In genomic region chr6:166672146-166672545, GRCh38 we compare ENCODE assay signal across 16 cellular contexts. TPM values are rescaled to one million over a fixed set of nuclear protein-coding genes. Genes with fewer than 3 reads are reported as not detected.
A peak's percentile ranks its signal among the peaks of the same experiment; 100 is the strongest.
DNase-seq lines count a peak whose midpoint lies in the region; TF ChIP-seq lines count a peak whose summit lies in the region.
"Had no signal": no experiment of that assay in that cellular context is flagged by ENCODE, and none has a peak within 500 bp of the region (broad histone marks: within the 10 kb centered on the region; RNA-seq: fewer than 3 reads in every experiment).

No MANE protein-coding gene starts in this region.

- peaks cover 5% of the 10 kb centered on the region for H3K9me3 ChIP-seq in A673 (ENCODE audit: low read depth, low read length, poor library complexity, severe bottlenecking)
- peaks cover 6 to 17% (median 10%) of the 10 kb centered on the region in 11 experiments; a peak in 15 of 22 replicates for H3K9me3 ChIP-seq in BLaER1 treated with 17β-estradiol and CSF1 and Interleukin-3, amounts not matched to agents 10 nM and 100 nM (replicated peaks in 1 of 11)
- H3K9me3 ChIP-seq in Caco-2, result no peaks in the 10 kb centered on the region
- no peaks in the 10 kb centered on the region for H3K9me3 ChIP-seq in ascending aorta

- CTCF ChIA-PET in A673 (lab: Charles Lee), result no interaction called here
- CTCF ChIA-PET in Caco-2 (lab: Charles Lee), result no interaction called here

- H4K20me1 ChIP-seq in BLaER1 treated with 17β-estradiol and CSF1 and Interleukin-3, amounts not matched to agents 10 nM and 100 nM, result peaks cover 0 to 6% (median 0%) of the 10 kb centered on the region in 11 experiments; a peak in 1 of 22 replicates
- H4K20me1 ChIP-seq in KMS-11 (ENCODE audit: insufficient read depth), result no peaks in the 10 kb centered on the region

- H3K4me1 ChIP-seq in A673 (ENCODE audit: insufficient read depth, low read length, poor library complexity, severe bottlenecking) (peaks cover 35% of the 10 kb centered on the region), KMS-11 (ENCODE audit: low read depth, poor library complexity, severe bottlenecking) (peaks cover 17% of the 10 kb centered on the region), Caco-2 (peaks cover 13% of the 10 kb centered on the region), ascending aorta (peaks cover 3 to 9% of the 10 kb centered on the region in 2 donors)
- H3K4me1 ChIP-seq in BLaER1 treated with 17β-estradiol and CSF1 and Interleukin-3, amounts not matched to agents 10 nM and 100 nM, result peaks cover 29 to 43% (median 38%) of the 10 kb centered on the region in 10 experiments

- peak overlapping the region; percentile 24; the same call in 1 of the 2 replicates for H2AFZ ChIP-seq in KMS-11 (ENCODE audit: low read depth)

- BruUV-seq in A673 (replicated peaks; lab: Mats Ljungman, UMichigan) (no TSS peak), Caco-2 (replicated peaks; lab: Mats Ljungman, UMichigan) (no TSS peak)

- no peaks in the 10 kb centered on the region for H3K79me2 ChIP-seq in KMS-11 (ENCODE audit: insufficient read depth, low read depth)

- no peaks in the 10 kb centered on the region for H3K36me3 Mint-ChIP-seq in Caco-2 (ENCODE audit: insufficient read depth, unreplicated experiment)
- H3K36me3 Mint-ChIP-seq: CD14-positive monocyte had no signal

- H3K4me3 Mint-ChIP-seq in Caco-2 (ENCODE audit: unreplicated experiment), result no peak overlapping the region

- H3K27me3 ChIP-seq in A673 (replicated peaks; ENCODE audit: insufficient read depth, low read depth, low read length, poor library complexity) (no peaks in the 10 kb centered on the region), KMS-11 (ENCODE audit: insufficient read depth, low read depth) (no peaks in the 10 kb centered on the region), Caco-2 (replicated peaks; ENCODE audit: control insufficient read depth, insufficient read depth, low read length) (no peaks in the 10 kb centered on the region; the same call in 1 of the 2 replicates), ascending aorta (no peaks in the 10 kb centered on the region)
- H3K27me3 ChIP-seq in BLaER1 treated with 17β-estradiol and CSF1 and Interleukin-3, amounts not matched to agents 10 nM and 100 nM, result peaks cover 0 to 21% (median 0%) of the 10 kb centered on the region in 11 experiments; a peak in 7 of 22 replicates
- H3K27me3 ChIP-seq: BE2C had no signal

- POLR2A ChIA-PET in A673 (lab: Charles Lee; ENCODE audit: low non-redundant PET), result no interaction called here
- POLR2A ChIA-PET in Caco-2 (lab: Charles Lee), result no interaction called here

- intact Hi-C loops in A673 (cut with micrococcal nuclease; ENCODE audit: unreplicated experiment) (loop anchor here (5.0 kb wide), 1 partner anchor 45 kb away; the partner anchor contains the start of gene RPS6KA2), Caco-2 (cut with micrococcal nuclease; ENCODE audit: unreplicated experiment) (no loop called here), ascending aorta (cut with DNase I) (no loop called here)

- peaks cover 4% of the 10 kb centered on the region for H3K27me3 Mint-ChIP-seq in Caco-2 (ENCODE audit: insufficient read depth, unreplicated experiment)

- peak overlapping the region in 10 of 11 experiments; percentile 24 to 93 (median 85); a peak in 18 of 22 replicates for H3K4me2 ChIP-seq in BLaER1 treated with 17β-estradiol and CSF1 and Interleukin-3, amounts not matched to agents 10 nM and 100 nM
- H3K4me2 ChIP-seq in KMS-11, result no peak overlapping the region; the same call in 1 of the 2 replicates

- peak; percentile 70 for DNase-seq in A673 (ENCODE audit: low spot score)
- peak; percentile 8 for DNase-seq in SW480 (ENCODE audit: low spot score)
- DNase-seq in NCI-H2196 (lab: John Stamatoyannopoulos, UW; ENCODE audit: unreplicated experiment), result no peak
- no peak for DNase-seq in Caco-2
- DNase-seq in ascending aorta (ENCODE audit: low spot score in 2 of 2), result no peak
- DNase-seq: ACHN; BE2C; Calu3; CD4-positive, alpha-beta memory T cell; DMS79 treated with DMSO at 0.1 percent for 48 hours; EL; HCEC 1CT; KG1 had no signal

- H3K27ac Mint-ChIP-seq in Caco-2 (ENCODE audit: unreplicated experiment), result no peak overlapping the region

- no peaks in the 10 kb centered on the region for H3K36me3 ChIP-seq in A673 (ENCODE audit: insufficient read depth, low read length, poor library complexity, severe bottlenecking)
- H3K36me3 ChIP-seq in BLaER1 treated with 17β-estradiol and CSF1 and Interleukin-3, amounts not matched to agents 10 nM and 100 nM, result no peaks in the 10 kb centered on the region
- no peaks in the 10 kb centered on the region for H3K36me3 ChIP-seq in KMS-11 (ENCODE audit: insufficient read depth)
- H3K36me3 ChIP-seq in Caco-2 (ENCODE audit: control insufficient read depth, insufficient read depth, low read length), result no peaks in the 10 kb centered on the region
- H3K36me3 ChIP-seq in ascending aorta, result no peaks in the 10 kb centered on the region
- H3K36me3 ChIP-seq: BE2C had no signal

- no peak overlapping the region for H3K9ac ChIP-seq in BLaER1 treated with 17β-estradiol and CSF1 and Interleukin-3, amounts not matched to agents 10 nM and 100 nM
- no peak overlapping the region for H3K9ac ChIP-seq in KMS-11

- H3K4me3 ChIP-seq in A673 (ENCODE audit: low read depth, low read length, poor library complexity, severe bottlenecking) (no peak overlapping the region), KMS-11 (IDR thresholded peaks at IDR 0.05; ENCODE audit: insufficient read depth, low read depth, low read length) (no peak overlapping the region), Caco-2 (ENCODE audit: low read depth, low read length) (no peak overlapping the region), ascending aorta (no peak overlapping the region)
- H3K4me3 ChIP-seq in BLaER1 treated with 17β-estradiol and CSF1 and Interleukin-3, amounts not matched to agents 10 nM and 100 nM, result no peak overlapping the region

- H3K27ac ChIP-seq in A673 (ENCODE audit: low read depth, low read length, poor library complexity, severe bottlenecking) (peak overlapping the region; percentile 32), KMS-11 (peak overlapping the region; percentile 41; the same call in 1 of the 2 replicates), ascending aorta (no peak overlapping the region)
- no peak overlapping the region for H3K27ac ChIP-seq in BLaER1 treated with 17β-estradiol and CSF1 and Interleukin-3, amounts not matched to agents 10 nM and 100 nM

- H3K4me1 Mint-ChIP-seq in Caco-2 (ENCODE audit: low read depth, unreplicated experiment), result peaks cover 24% of the 10 kb centered on the region
- H3K4me1 Mint-ChIP-seq: CD14-positive monocyte had no signal

- H3K9me3 Mint-ChIP-seq in Caco-2 (ENCODE audit: unreplicated experiment), result no peaks in the 10 kb centered on the region
- H3K9me3 Mint-ChIP-seq: CD4-positive, alpha-beta memory T cell had no signal

- no peak for TF ChIP-seq CTCF in A673 (conservative IDR thresholded peaks at IDR 0.05; ENCODE audit: low read depth, low read length)
- no peak for TF ChIP-seq CTCF in KMS-11 (conservative IDR thresholded peaks at IDR 0.05; ENCODE audit: low read depth, low read length)
- TF ChIP-seq CTCF in Caco-2 (IDR thresholded peaks at IDR 0.05; ENCODE audit: insufficient read depth in 1 of 2, low read depth in 1 of 2, low read length in 1 of 2, severe bottlenecking in 1 of 2, unreplicated experiment in 1 of 2), result no peak
- TF ChIP-seq CTCF in ascending aorta (IDR thresholded peaks at IDR 0.05), result no peak

RNA-seq across cellular contexts. Expression of gene RPS6KA2, which starts 45.1 kb away (rescaled TPM):
- total RNA-seq in A673 (2021) (30.1 and 37.8 TPM in 2 replicates), Caco-2 (2022) (5.5 and 5.6 TPM in 2 replicates), ascending aorta (196 TPM)

Comparison
In these comparisons a context has a peak if more than half of its experiments do, and no peak if none do; other contexts are left out.
1. DNase-seq: peak in A673 (single experiment) and SW480 (single experiment); none in NCI-H2196 (single experiment), Caco-2 (0 of 2) and ascending aorta (0 of 2).
2. H3K27ac ChIP-seq: peak in A673 (single experiment) and KMS-11 (single experiment); none in BLaER1 treated with 17β-estradiol and CSF1 and Interleukin-3, amounts not matched to agents 10 nM and 100 nM (0 of 11) and ascending aorta (0 of 2).